Comparison of ENCODE assay signal across 17 cellular contexts in genomic region chr1:24888971-24889670, GRCh38. TPM values are rescaled to one million over a fixed set of nuclear protein-coding genes. Genes with fewer than 3 reads are reported as not detected.
A peak's percentile ranks its signal among the peaks of the same experiment; 100 is the strongest.
DNase-seq lines count a peak whose midpoint lies in the region; ATAC-seq and TF ChIP-seq lines count a peak whose summit lies in the region.
"Had no signal": no experiment of that assay in that cellular context is flagged by ENCODE, and none has a peak within 500 bp of the region (broad histone marks: within the 10 kb centered on the region; RNA-seq: fewer than 3 reads in every experiment).

No MANE protein-coding gene starts in this region.

- no peaks in the 10 kb centered on the region for H3K9me3 ChIP-seq in thyroid gland

- no peak for ATAC-seq in stimulated activated effector memory CD8-positive, alpha-beta T cell treated with anti-CD3 and anti-CD28 coated beads, Interleukin-12 subunit alpha, Interleukin-12 subunit beta, amount 100 ng/mL, for 72 hours
- no peak for ATAC-seq in HG03108 (IDR thresholded peaks at IDR 0.05; ENCODE audit: unreplicated experiment)
- ATAC-seq: mucosa of descending colon had no signal

- no peak overlapping the region for H3K4me3 Mint-ChIP-seq in stimulated activated effector memory CD8-positive, alpha-beta T cell treated with anti-CD3 and anti-CD28 coated beads, Interleukin-12 subunit alpha, Interleukin-12 subunit beta, amount 100 ng/mL, for 72 hours
- H3K4me3 Mint-ChIP-seq: activated T-helper 1 cell treated with anti-CD3 and anti-CD28 coated beads, Interleukin-12 subunit alpha, Interleukin-12 subunit beta, Interleukin-2, Interleukin-4 antibody, amounts not matched to agents 30 ng/mL and 10 ng/mL and 1 ng/mL, durations not matched to agents 14 hours and 24 hours and 36 hours had no signal

- peak; percentile 91 for DNase-seq in EH (ENCODE audit: low read depth)
- peak; percentile 18 for DNase-seq in LHCN-M2 (ENCODE audit: low read depth)
- peak; percentile 31 for DNase-seq in dedifferentiated amniotic fluid mesenchymal stem cell (ENCODE audit: extremely low spot score)
- DNase-seq in kidney tubule cell (ENCODE audit: low spot score) = peak; percentile 18
- DNase-seq in HUDEP-2 (lab: John Stamatoyannopoulos, UW; ENCODE audit: unreplicated experiment in 76 of 76) = no peak
- DNase-seq in stimulated activated effector memory CD8-positive, alpha-beta T cell treated with anti-CD3 and anti-CD28 coated beads, Interleukin-12 subunit alpha, Interleukin-12 subunit beta, amount 100 ng/mL, for 72 hours (ENCODE audit: low spot score in 2 of 2) = no peak
- no peak for DNase-seq in thyroid gland
- DNase-seq: activated CD4-positive, alpha-beta T cell treated with anti-CD3 and anti-CD28 coated beads, Interleukin-2, amount 50 U/mL, for 1 hour; anterior cingulate cortex; DND-41; mucosa of descending colon; NCI-H146; spleen had no signal

- H3K4me1 Mint-ChIP-seq in stimulated activated effector memory CD8-positive, alpha-beta T cell treated with anti-CD3 and anti-CD28 coated beads, Interleukin-12 subunit alpha, Interleukin-12 subunit beta, amount 100 ng/mL, for 72 hours = no peaks in the 10 kb centered on the region

- H3K36me3 Mint-ChIP-seq in stimulated activated effector memory CD8-positive, alpha-beta T cell treated with anti-CD3 and anti-CD28 coated beads, Interleukin-12 subunit alpha, Interleukin-12 subunit beta, amount 100 ng/mL, for 72 hours = peaks cover 23% of the 10 kb centered on the region

- TF ChIP-seq POLR2A in thyroid gland (IDR thresholded peaks at IDR 0.05) = no peak

- peaks cover 0 to 9% of the 10 kb centered on the region in 2 donors for H3K4me1 ChIP-seq in thyroid gland
- H3K4me1 ChIP-seq: parathyroid adenoma, spleen had no signal

- H3K27ac ChIP-seq in thyroid gland = no peak overlapping the region
- H3K27ac ChIP-seq: parathyroid adenoma, spleen had no signal

- TF ChIP-seq CTCF in thyroid gland (IDR thresholded peaks at IDR 0.05) = no peak

- H3K4me3 ChIP-seq in thyroid gland (replicated peaks in 1 of 3) = no peak overlapping the region
- H3K4me3 ChIP-seq: mucosa of descending colon, spleen had no signal

- no peaks in the 10 kb centered on the region for H3K27me3 ChIP-seq in thyroid gland

- 68 to 75% methylated on average over 4 of the region's 4 CpGs for WGBS in thyroid gland, 2 donors

- no peaks in the 10 kb centered on the region for H3K36me3 ChIP-seq in thyroid gland
- H3K36me3 ChIP-seq: spleen had no signal

- peaks cover 15% of the 10 kb centered on the region for H3K9me3 Mint-ChIP-seq in stimulated activated effector memory CD8-positive, alpha-beta T cell treated with anti-CD3 and anti-CD28 coated beads, Interleukin-12 subunit alpha, Interleukin-12 subunit beta, amount 100 ng/mL, for 72 hours

- no peak overlapping the region for H3K27ac Mint-ChIP-seq in stimulated activated effector memory CD8-positive, alpha-beta T cell treated with anti-CD3 and anti-CD28 coated beads, Interleukin-12 subunit alpha, Interleukin-12 subunit beta, amount 100 ng/mL, for 72 hours
- H3K27ac Mint-ChIP-seq: activated T-helper 1 cell treated with anti-CD3 and anti-CD28 coated beads, Interleukin-12 subunit alpha, Interleukin-12 subunit beta, Interleukin-2, Interleukin-4 antibody, amounts not matched to agents 30 ng/mL and 10 ng/mL and 1 ng/mL, durations not matched to agents 14 hours and 24 hours and 36 hours had no signal

- intact Hi-C loops in thyroid gland (cut with DNase I) = no loop called here

RNA-seq across cellular contexts. Expression of gene RUNX3, which starts 41.0 kb away (rescaled TPM):
- total RNA-seq in LHCN-M2 (2014; rRNA removed) = not detected in 2 replicates
- polyA plus RNA-seq in LHCN-M2 (2012) = not detected
- total RNA-seq in thyroid gland = 1 to 10 TPM in 2 of 4 donors, under 1 TPM in 2; 0.27 to 2.8 (median 0.77) TPM
- total RNA-seq: NCI-H460 had no signal

Comparison
In these comparisons a context has a peak if more than half of its experiments do, and no peak if none do; other contexts are left out.
1. DNase-seq: peak in EH (single experiment), LHCN-M2 (single experiment), dedifferentiated amniotic fluid mesenchymal stem cell (single experiment) and kidney tubule cell (single experiment); none in HUDEP-2 (0 of 76), stimulated activated effector memory CD8-positive, alpha-beta T cell treated with anti-CD3 and anti-CD28 coated beads, Interleukin-12 subunit alpha, Interleukin-12 subunit beta, amount 100 ng/mL, for 72 hours (0 of 2) and thyroid gland (0 of 2).